ENCODE assay signal across 7 cellular contexts in the genomic region with DNA sequence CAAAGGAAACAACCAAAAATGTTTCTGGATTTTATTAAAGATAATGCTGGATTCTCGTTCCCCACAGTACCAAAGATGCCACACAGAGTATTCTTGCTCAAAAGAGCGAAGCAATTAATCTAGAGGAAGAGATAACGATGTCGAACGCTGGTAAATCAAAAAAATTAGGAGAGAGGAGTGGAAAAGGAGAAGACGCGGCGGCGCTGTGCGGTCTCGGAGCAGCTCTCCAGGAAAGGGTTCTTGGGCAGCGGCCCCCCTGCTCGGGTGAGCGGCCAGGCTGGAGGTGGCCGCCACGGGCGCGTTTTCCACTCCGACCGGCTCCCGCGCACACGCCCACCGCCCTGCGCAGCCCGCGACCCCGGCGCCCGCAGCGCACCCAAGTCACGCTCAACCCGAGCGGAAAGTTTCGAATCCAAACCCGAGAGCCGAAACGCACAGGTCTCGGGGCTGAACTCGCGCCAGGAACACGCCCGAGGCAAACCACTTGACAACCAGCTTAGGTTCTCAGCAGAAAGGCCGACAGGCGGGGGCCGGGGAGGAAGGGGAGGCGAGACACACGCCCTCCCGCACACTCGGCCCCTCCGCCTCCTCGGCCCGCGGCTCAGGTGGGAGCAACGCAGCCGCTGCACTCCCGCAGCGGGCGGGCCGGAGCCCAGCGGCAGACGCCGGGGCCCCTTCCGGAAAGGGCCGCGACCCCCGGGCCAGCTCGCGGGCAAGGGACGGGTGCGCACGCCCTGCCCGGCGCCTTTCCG.
DNase-seq lines count a peak whose midpoint lies in the region; ATAC-seq and TF ChIP-seq lines count a peak whose summit lies in the region.

No MANE protein-coding gene starts in this region.

- TF ChIP-seq CTCF in GM13976 (IDR thresholded peaks at IDR 0.05; ENCODE audit: borderline replicate concordance, control extremely low read depth, extremely low read depth, insufficient read depth, missing control alignments): no peak
- TF ChIP-seq CTCF in choroid plexus epithelial cell (conservative IDR thresholded peaks at IDR 0.05; ENCODE audit: low read depth, low read length): peak; percentile 12

- ATAC-seq in HG02623 (IDR thresholded peaks at IDR 0.05; ENCODE audit: unreplicated experiment): peak; percentile 47

- in situ Hi-C loops in GM13976 (cut with MboI; ENCODE audit: low sequenced_read_pairs, unreplicated experiment): no loop called here

- DNase-seq in GM13976 (ENCODE audit: low spot score): peak; percentile 82
- peak; percentile 41 to 58 for DNase-seq in NCI-H1930 (lab: John Stamatoyannopoulos, UW)
- DNase-seq in activated CD4-positive, CD25-positive, alpha-beta regulatory T cell (lab: John Stamatoyannopoulos, UW): peak; percentile 11 to 22 (median 19)
- DNase-seq in choroid plexus epithelial cell (ENCODE audit: low read depth): peak; percentile 55
- DNase-seq in kidney tubule cell (ENCODE audit: low spot score): peak; percentile 56
- peak in 3 of 4 experiments; percentile 6 to 29 (median 13) for DNase-seq in stimulated activated CD4-positive, alpha-beta T cell treated with anti-CD3 and anti-CD28 coated beads, Interleukin-1b, Interleukin-23, amount 100 ng/mL, for 24 hours (ENCODE audit: low read depth in 4 of 4, low spot score in 1 of 4)

- H3K4me3 ChIP-seq in choroid plexus epithelial cell (ENCODE audit: low read depth, low read length): peak overlapping the region; percentile 74

Comparison
In these comparisons a context has a peak if more than half of its experiments do, and no peak if none do; other contexts are left out.
1. Peak in every context shown above with its lines: DNase-seq, ATAC-seq and H3K4me3 ChIP-seq.
2. DNase-seq: peak in every context shown above with its lines; median percentile 82 in GM13976; 56 in kidney tubule cell; 55 in choroid plexus epithelial cell; 50 in NCI-H1930; 19 in activated CD4-positive, CD25-positive, alpha-beta regulatory T cell; 13 in stimulated activated CD4-positive, alpha-beta T cell treated with anti-CD3 and anti-CD28 coated beads, Interleukin-1b, Interleukin-23, amount 100 ng/mL, for 24 hours.